ENCODE assay signal across 14 cellular contexts in genomic region chr2:239593965-239594771, GRCh38.
DNase-seq lines count a peak whose midpoint lies in the region; ATAC-seq and TF ChIP-seq lines count a peak whose summit lies in the region.
"Had no signal": no experiment of that assay in that cellular context is flagged by ENCODE, and none has a peak within 500 bp of the region (broad histone marks: within the 10 kb centered on the region; RNA-seq: fewer than 3 reads in every experiment).

No MANE protein-coding gene starts in this region.

- H3K27me3 Mint-ChIP-seq in activated CD8-positive, alpha-beta T cell treated with anti-CD3 and anti-CD28 coated beads, Interleukin-2, amount 10 ng/mL, durations not matched to agents 7 days and 5 days (ENCODE audit: low read depth) = no peaks in the 10 kb centered on the region
- H3K27me3 Mint-ChIP-seq: activated naive CD8-positive, alpha-beta T cell had no signal

- 77% methylated on average over 18 of the region's 18 CpGs for WGBS in right cardiac atrium

- CTCF ChIA-PET in activated CD8-positive, alpha-beta T cell treated with anti-CD3 and anti-CD28 coated beads, Interleukin-2, amount 10 ng/mL, durations not matched to agents 7 days and 5 days (lab: Charles Lee) = no interaction called here

- H3K36me3 ChIP-seq in lower lobe of right lung = no peaks in the 10 kb centered on the region

- ATAC-seq in right cardiac atrium (no peak), Right ventricle myocardium inferior (no peak), lower lobe of right lung (no peak), HG02588 (IDR thresholded peaks at IDR 0.05; ENCODE audit: unreplicated experiment) (no peak), GM19463 (IDR thresholded peaks at IDR 0.05; ENCODE audit: unreplicated experiment) (no peak)
- ATAC-seq in activated CD8-positive, alpha-beta T cell treated with anti-CD3 and anti-CD28 coated beads, Interleukin-2, amount 10 ng/mL, durations not matched to agents 7 days and 5 days = no peak
- ATAC-seq: left ventricle myocardium superior had no signal

- TF ChIP-seq CTCF in lower lobe of right lung (IDR thresholded peaks at IDR 0.05) = no peak

- H3K4me1 ChIP-seq in right cardiac atrium (ENCODE audit: control insufficient read depth, insufficient read depth, low read length) (no peaks in the 10 kb centered on the region), lower lobe of right lung (no peaks in the 10 kb centered on the region)

- no peaks in the 10 kb centered on the region for H3K9me3 Mint-ChIP-seq in activated CD8-positive, alpha-beta T cell treated with anti-CD3 and anti-CD28 coated beads, Interleukin-2, amount 10 ng/mL, durations not matched to agents 7 days and 5 days (ENCODE audit: insufficient read depth)

- H3K27me3 ChIP-seq in right cardiac atrium (ENCODE audit: control insufficient read depth, insufficient read depth) (no peaks in the 10 kb centered on the region), lower lobe of right lung (ENCODE audit: low read depth) (no peaks in the 10 kb centered on the region)

- no peaks in the 10 kb centered on the region for H3K36me3 Mint-ChIP-seq in activated CD8-positive, alpha-beta T cell treated with anti-CD3 and anti-CD28 coated beads, Interleukin-2, amount 10 ng/mL, durations not matched to agents 7 days and 5 days (ENCODE audit: low read depth)
- H3K36me3 Mint-ChIP-seq: activated naive CD8-positive, alpha-beta T cell had no signal

- H3K27ac Mint-ChIP-seq in activated CD8-positive, alpha-beta T cell treated with anti-CD3 and anti-CD28 coated beads, Interleukin-2, amount 10 ng/mL, durations not matched to agents 7 days and 5 days = no peak overlapping the region
- H3K27ac Mint-ChIP-seq: activated naive CD8-positive, alpha-beta T cell had no signal

- H3K27ac ChIP-seq in right cardiac atrium (ENCODE audit: low read length) (no peak overlapping the region), lower lobe of right lung (no peak overlapping the region)
- H3K27ac ChIP-seq: KMS-11 had no signal

- H3K4me1 Mint-ChIP-seq in activated CD8-positive, alpha-beta T cell treated with anti-CD3 and anti-CD28 coated beads, Interleukin-2, amount 10 ng/mL, durations not matched to agents 7 days and 5 days (ENCODE audit: low read depth) = no peaks in the 10 kb centered on the region

- peak in 2 of 3 donors; percentile 24 to 36 for DNase-seq in right cardiac atrium
- no peak for DNase-seq in Right ventricle myocardium inferior (ENCODE audit: missing footprints)
- DNase-seq in NCI-H69 (lab: John Stamatoyannopoulos, UW) = peak; percentile 88
- DNase-seq in lower lobe of right lung = peak; percentile 30
- no peak for DNase-seq in activated CD8-positive, alpha-beta T cell treated with anti-CD3 and anti-CD28 coated beads, Interleukin-2, amount 10 ng/mL, durations not matched to agents 7 days and 5 days
- DNase-seq: C1 segment of cervical spinal cord; effector CD8-positive, alpha-beta T cell; left ventricle myocardium superior; NCI-H1436; NCI-H524 treated with DMSO at 0.1 percent for 48 hours had no signal

- no peak overlapping the region for H3K4me3 Mint-ChIP-seq in activated CD8-positive, alpha-beta T cell treated with anti-CD3 and anti-CD28 coated beads, Interleukin-2, amount 10 ng/mL, durations not matched to agents 7 days and 5 days
- H3K4me3 Mint-ChIP-seq: activated naive CD8-positive, alpha-beta T cell had no signal

- POLR2A ChIA-PET in activated CD8-positive, alpha-beta T cell treated with anti-CD3 and anti-CD28 coated beads, Interleukin-2, amount 10 ng/mL, durations not matched to agents 7 days and 5 days (lab: Charles Lee) = interaction anchor here (0.6 kb wide), 1 partner anchor 19 kb away, joined by 4 read pairs; no protein-coding TSS in a partner anchor

- no peak overlapping the region for H3K4me3 ChIP-seq in right cardiac atrium (ENCODE audit: low read length)
- H3K4me3 ChIP-seq in lower lobe of right lung = no peak overlapping the region

- intact Hi-C loops in right cardiac atrium (cut with DNase I) = no loop called here
- intact Hi-C loops in Right ventricle myocardium inferior (cut with DNase I) = no loop called here
- intact Hi-C loops in lower lobe of right lung (cut with DNase I) = no loop called here

- no peaks in the 10 kb centered on the region for H3K9me3 ChIP-seq in right cardiac atrium (ENCODE audit: control insufficient read depth, low read length)
- H3K9me3 ChIP-seq in lower lobe of right lung = no peaks in the 10 kb centered on the region

Comparison
In these comparisons a context has a peak if more than half of its experiments do, and no peak if none do; other contexts are left out.
1. DNase-seq: peak in right cardiac atrium (2 of 3), NCI-H69 (single experiment) and lower lobe of right lung (single experiment); none in Right ventricle myocardium inferior (single experiment) and activated CD8-positive, alpha-beta T cell treated with anti-CD3 and anti-CD28 coated beads, Interleukin-2, amount 10 ng/mL, durations not matched to agents 7 days and 5 days (single experiment).